ENCODE assay signal across 19 cellular contexts in the genomic region with DNA sequence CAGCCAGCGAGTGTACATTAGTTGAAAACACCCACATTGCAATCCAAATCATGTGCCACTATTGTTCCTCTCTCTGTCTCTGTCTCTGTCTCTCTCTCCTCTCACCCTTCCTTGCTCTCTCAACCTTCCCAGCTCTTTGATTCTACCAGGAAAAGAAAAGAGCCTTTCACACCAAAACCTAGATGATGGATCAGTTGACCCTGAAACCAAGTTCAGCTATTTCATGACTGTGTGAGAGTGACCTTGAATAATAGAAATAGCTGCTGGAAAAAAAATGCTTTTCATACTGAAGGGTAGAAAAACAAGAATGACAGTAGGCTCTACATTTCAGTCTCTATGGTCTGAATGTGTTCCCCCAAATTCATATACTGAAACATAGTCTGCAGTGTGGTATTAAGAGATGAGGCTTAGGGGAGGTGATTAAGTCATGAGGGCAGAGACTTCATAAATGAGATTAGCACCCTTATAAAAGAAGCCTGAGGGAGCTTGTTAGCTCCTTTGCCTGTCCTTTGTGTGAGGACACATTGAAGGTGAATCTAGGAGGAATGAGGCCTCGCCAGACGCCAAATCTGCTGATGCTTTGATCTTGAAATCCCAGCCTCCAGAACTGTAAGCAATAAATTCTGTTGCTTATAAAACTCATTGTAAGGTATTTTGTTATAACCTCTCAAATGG.
"Had no signal": no experiment of that assay in that cellular context is flagged by ENCODE, and none has a peak within 500 bp of the region (broad histone marks: within the 10 kb centered on the region; RNA-seq: fewer than 3 reads in every experiment).

No MANE protein-coding gene starts in this region.

- H3K9me3 ChIP-seq: left lung, pancreas, tibial nerve, vagina had no signal

- H3K27ac Mint-ChIP-seq: activated naive CD8-positive, alpha-beta T cell; endodermal cell; T-helper 17 cell had no signal

- ATAC-seq: foreskin keratinocyte, left lung, T-helper 17 cell had no signal

- H3K36me3 ChIP-seq: left lung, pancreas, tibial nerve, vagina had no signal

- H3K27me3 ChIP-seq: left lung, pancreas, tibial nerve, vagina had no signal

- H3K27me3 Mint-ChIP-seq: activated naive CD8-positive, alpha-beta T cell had no signal

- H3K4me3 Mint-ChIP-seq: activated naive CD8-positive, alpha-beta T cell; endodermal cell; T-helper 17 cell had no signal

- DNase-seq: activated CD4-positive, alpha-beta T cell treated with anti-CD3 and anti-CD28 coated beads, Interleukin-2, amount 50 U/mL, for 4 hours; amniotic stem cell; caudate nucleus; dorsolateral prefrontal cortex; endodermal cell; foreskin keratinocyte; glutamatergic neuron; hypothalamus; left lung; mammary epithelial cell; pancreas; stimulated activated CD8-positive, alpha-beta memory T cell treated with anti-CD3 and anti-CD28 coated beads, Interleukin-4, amount 100 ng/mL, for 48 hours; stimulated activated naive CD4-positive, alpha-beta T cell treated with Interleukin-2 at 50 U/mL for 16 hours; substantia nigra; T-helper 17 cell had no signal

- H3K9me3 Mint-ChIP-seq: endodermal cell had no signal

- H3K27ac ChIP-seq: dorsolateral prefrontal cortex, foreskin keratinocyte, left lung, vagina, VCaP had no signal

- H3K36me3 Mint-ChIP-seq: activated naive CD8-positive, alpha-beta T cell had no signal

- H3K4me1 Mint-ChIP-seq: endodermal cell, T-helper 17 cell had no signal

- H3K4me3 ChIP-seq: dorsolateral prefrontal cortex, left lung, pancreas, tibial nerve, vagina had no signal

- H3K4me1 ChIP-seq: foreskin keratinocyte, left lung, vagina had no signal
